In the genomic region with DNA sequence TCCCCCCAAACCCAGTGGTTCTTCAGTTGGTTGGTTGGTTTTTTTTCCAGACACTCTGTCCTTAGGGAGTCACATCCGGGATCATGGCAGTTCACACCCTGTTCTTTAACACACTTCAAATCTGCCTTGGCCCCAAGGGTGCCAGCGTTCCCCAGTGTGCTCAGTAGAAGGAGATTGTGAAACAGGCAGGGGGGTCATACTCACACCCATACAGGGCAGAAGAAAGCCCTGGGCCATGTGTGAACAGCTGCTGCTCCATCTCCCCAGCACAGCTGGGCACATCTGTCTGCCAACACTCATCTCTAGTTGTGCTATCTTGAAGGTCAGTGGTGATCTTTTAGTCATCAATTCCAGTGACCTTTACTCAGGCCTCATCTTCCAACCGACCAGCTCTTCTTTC, we compare ENCODE assay signal across 25 cellular contexts.
A peak's percentile ranks its signal among the peaks of the same experiment; 100 is the strongest.
DNase-seq lines count a peak whose midpoint lies in the region; ATAC-seq lines count a peak whose summit lies in the region.
"Had no signal": no experiment of that assay in that cellular context is flagged by ENCODE, and none has a peak within 500 bp of the region (broad histone marks: within the 10 kb centered on the region; RNA-seq: fewer than 3 reads in every experiment).

No MANE protein-coding gene starts in this region.

- H3K36me3 ChIP-seq in mesenchymal stem cell (ENCODE audit: control insufficient read depth in 1 of 2, insufficient read depth in 2 of 2, low read depth in 1 of 2, low read length in 2 of 2): no peaks in the 10 kb centered on the region
- H3K36me3 ChIP-seq: uterus, WERI-Rb-1 had no signal

- H3K4me3 ChIP-seq in mesenchymal stem cell (ENCODE audit: insufficient read depth in 1 of 2, low read depth in 1 of 2, low read length in 2 of 2): no peak overlapping the region
- H3K4me3 ChIP-seq: body of pancreas, smooth muscle cell, uterus had no signal

- peak; percentile 59 for ATAC-seq in Right ventricle myocardium inferior
- peak; percentile 85 for ATAC-seq in activated naive CD8-positive, alpha-beta T cell treated with anti-CD3 and anti-CD28 coated beads, Interleukin-2, amount 50 U/mL, for 24 hours
- ATAC-seq in T-cell (replicated peaks in 1 of 4): no peak
- ATAC-seq in GM21619 (IDR thresholded peaks at IDR 0.05; ENCODE audit: unreplicated experiment): no peak
- ATAC-seq in GM18858 (IDR thresholded peaks at IDR 0.05; ENCODE audit: unreplicated experiment): no peak
- ATAC-seq: body of pancreas; effector memory CD8-positive, alpha-beta T cell; T-helper 17 cell had no signal

- no peak overlapping the region for H3K9ac ChIP-seq in mesenchymal stem cell (ENCODE audit: low read length)

- H3K27me3 ChIP-seq in mesenchymal stem cell (ENCODE audit: control insufficient read depth in 1 of 2, insufficient read depth in 1 of 2, low read length in 2 of 2): no peaks in the 10 kb centered on the region
- H3K27me3 ChIP-seq: body of pancreas, uterus had no signal

- CTCF ChIA-PET in T-cell (lab: Charles Lee): interaction anchor here in 1 of 2 donors (0.5 kb wide), 1 partner anchor 42 kb away, joined by 3 read pairs; no protein-coding TSS in a partner anchor
- CTCF ChIA-PET in activated naive CD4-positive, alpha-beta T cell treated with anti-CD3 and anti-CD28 coated beads for 36 hours (lab: Charles Lee): no interaction called here

- H3K27ac Mint-ChIP-seq in activated naive CD8-positive, alpha-beta T cell treated with anti-CD3 and anti-CD28 coated beads, Interleukin-2, amount 50 U/mL, for 24 hours: peak overlapping the region; percentile 0
- no peak overlapping the region for H3K27ac Mint-ChIP-seq in T-cell
- H3K27ac Mint-ChIP-seq in activated naive CD4-positive, alpha-beta T cell treated with anti-CD3 and anti-CD28 coated beads for 36 hours: no peak overlapping the region
- H3K27ac Mint-ChIP-seq: activated CD4-positive, alpha-beta memory T cell treated with anti-CD3 and anti-CD28 coated beads, Interleukin-2, amount 10 ng/mL, durations not matched to agents 7 days and 5 days; activated naive CD8-positive, alpha-beta T cell; CD4-positive, CD25-positive, alpha-beta regulatory T cell; effector memory CD8-positive, alpha-beta T cell; T-helper 17 cell had no signal

- H3K4me2 ChIP-seq in mesenchymal stem cell (ENCODE audit: low read length, poor library complexity, severe bottlenecking): no peak overlapping the region
- H3K4me2 ChIP-seq: smooth muscle cell had no signal

- H2BK12ac ChIP-seq in mesenchymal stem cell (ENCODE audit: low read length in 2 of 2): no peak overlapping the region

- no peak overlapping the region for H3K18ac ChIP-seq in mesenchymal stem cell (ENCODE audit: low read depth in 1 of 2, low read length in 2 of 2)

- peaks cover 5% of the 10 kb centered on the region for H3K4me1 ChIP-seq in mesenchymal stem cell (ENCODE audit: control insufficient read depth, insufficient read depth, low read depth, low read length)
- H3K4me1 ChIP-seq: body of pancreas, uterus had no signal

- H3K27me3 Mint-ChIP-seq in activated naive CD8-positive, alpha-beta T cell treated with anti-CD3 and anti-CD28 coated beads, Interleukin-2, amount 50 U/mL, for 24 hours: no peaks in the 10 kb centered on the region
- H3K27me3 Mint-ChIP-seq in T-cell: no peaks in the 10 kb centered on the region
- no peaks in the 10 kb centered on the region for H3K27me3 Mint-ChIP-seq in activated naive CD4-positive, alpha-beta T cell treated with anti-CD3 and anti-CD28 coated beads for 36 hours (ENCODE audit: low read depth)
- H3K27me3 Mint-ChIP-seq: activated CD4-positive, alpha-beta memory T cell treated with anti-CD3 and anti-CD28 coated beads, Interleukin-2, amount 10 ng/mL, durations not matched to agents 7 days and 5 days; activated naive CD8-positive, alpha-beta T cell; CD4-positive, CD25-positive, alpha-beta regulatory T cell; T-helper 17 cell had no signal

- no peak overlapping the region for H2BK15ac ChIP-seq in mesenchymal stem cell (ENCODE audit: low read depth, poor library complexity, severe bottlenecking)

- H3K36me3 Mint-ChIP-seq in activated naive CD8-positive, alpha-beta T cell treated with anti-CD3 and anti-CD28 coated beads, Interleukin-2, amount 50 U/mL, for 24 hours (ENCODE audit: low read depth): peaks cover 24% of the 10 kb centered on the region
- peaks cover 3% of the 10 kb centered on the region for H3K36me3 Mint-ChIP-seq in T-cell
- peaks cover 11% of the 10 kb centered on the region for H3K36me3 Mint-ChIP-seq in activated naive CD4-positive, alpha-beta T cell treated with anti-CD3 and anti-CD28 coated beads for 36 hours (ENCODE audit: low read depth)
- H3K36me3 Mint-ChIP-seq: CD4-positive, CD25-positive, alpha-beta regulatory T cell had no signal

- no peaks in the 10 kb centered on the region for H3K9me3 ChIP-seq in mesenchymal stem cell (ENCODE audit: control insufficient read depth, low read length)
- H3K9me3 ChIP-seq: body of pancreas, uterus had no signal

- H3K79me1 ChIP-seq in mesenchymal stem cell (replicated peaks; ENCODE audit: low read length, poor library complexity, severe bottlenecking): no peaks in the 10 kb centered on the region

- H3K23ac ChIP-seq in mesenchymal stem cell (ENCODE audit: low read length in 2 of 2): no peak overlapping the region

- H3K4ac ChIP-seq in mesenchymal stem cell (ENCODE audit: low read depth in 1 of 2, low read length in 2 of 2): no peak overlapping the region

- POLR2A ChIA-PET in T-cell (lab: Charles Lee): no interaction called here

- H3K27ac ChIP-seq in mesenchymal stem cell (ENCODE audit: low read length, poor library complexity, severe bottlenecking): no peak overlapping the region
- H3K27ac ChIP-seq: body of pancreas, uterus, WERI-Rb-1 had no signal

- H4K91ac ChIP-seq in mesenchymal stem cell (ENCODE audit: low read length): no peak overlapping the region

- H4K8ac ChIP-seq in mesenchymal stem cell (ENCODE audit: low read length): no peak overlapping the region

- no peak overlapping the region for H2BK120ac ChIP-seq in mesenchymal stem cell (ENCODE audit: low read depth, low read length)

- H2AK5ac ChIP-seq in mesenchymal stem cell (ENCODE audit: low read length, severe bottlenecking): no peak overlapping the region

- H3K4me3 Mint-ChIP-seq in activated naive CD8-positive, alpha-beta T cell treated with anti-CD3 and anti-CD28 coated beads, Interleukin-2, amount 50 U/mL, for 24 hours: no peak overlapping the region
- no peak overlapping the region for H3K4me3 Mint-ChIP-seq in T-cell
- no peak overlapping the region for H3K4me3 Mint-ChIP-seq in activated naive CD4-positive, alpha-beta T cell treated with anti-CD3 and anti-CD28 coated beads for 36 hours
- H3K4me3 Mint-ChIP-seq: activated CD4-positive, alpha-beta memory T cell treated with anti-CD3 and anti-CD28 coated beads, Interleukin-2, amount 10 ng/mL, durations not matched to agents 7 days and 5 days; activated naive CD8-positive, alpha-beta T cell; CD4-positive, CD25-positive, alpha-beta regulatory T cell; effector memory CD8-positive, alpha-beta T cell; T-helper 17 cell had no signal

- H3K4me1 Mint-ChIP-seq in activated naive CD8-positive, alpha-beta T cell treated with anti-CD3 and anti-CD28 coated beads, Interleukin-2, amount 50 U/mL, for 24 hours: peaks cover 30% of the 10 kb centered on the region
- H3K4me1 Mint-ChIP-seq in T-cell: peaks cover 1 to 14% (median 7%) of the 10 kb centered on the region in 3 donors
- peaks cover 17% of the 10 kb centered on the region for H3K4me1 Mint-ChIP-seq in activated naive CD4-positive, alpha-beta T cell treated with anti-CD3 and anti-CD28 coated beads for 36 hours (ENCODE audit: low read depth)

- intact Hi-C loops in Right ventricle myocardium inferior (cut with DNase I) (no loop called here), cardiac septum (cut with DNase I) (no loop called here)
- intact Hi-C loops in activated naive CD4-positive, alpha-beta T cell treated with anti-CD3 and anti-CD28 coated beads for 36 hours (cut with micrococcal nuclease): no loop called here

- WGBS in mesenchymal stem cell: 59% methylated on average over 2 of the region's 3 CpGs

- no peaks in the 10 kb centered on the region for H3K9me3 Mint-ChIP-seq in activated naive CD8-positive, alpha-beta T cell treated with anti-CD3 and anti-CD28 coated beads, Interleukin-2, amount 50 U/mL, for 24 hours
- H3K9me3 Mint-ChIP-seq in T-cell: no peaks in the 10 kb centered on the region
- no peaks in the 10 kb centered on the region for H3K9me3 Mint-ChIP-seq in activated naive CD4-positive, alpha-beta T cell treated with anti-CD3 and anti-CD28 coated beads for 36 hours
- H3K9me3 Mint-ChIP-seq: activated CD4-positive, alpha-beta memory T cell treated with anti-CD3 and anti-CD28 coated beads, Interleukin-2, amount 10 ng/mL, durations not matched to agents 7 days and 5 days; CD4-positive, CD25-positive, alpha-beta regulatory T cell; effector memory CD8-positive, alpha-beta T cell had no signal

- no peak overlapping the region for H2BK5ac ChIP-seq in mesenchymal stem cell (ENCODE audit: low read depth, low read length, poor library complexity, severe bottlenecking)

- no peak overlapping the region for H2AFZ ChIP-seq in mesenchymal stem cell (ENCODE audit: low read depth, low read length)

- DNase-seq in Right ventricle myocardium inferior (ENCODE audit: missing footprints): peak; percentile 68
- no peak for DNase-seq in cardiac septum (ENCODE audit: low spot score)
- no peak for DNase-seq in activated naive CD8-positive, alpha-beta T cell treated with anti-CD3 and anti-CD28 coated beads, Interleukin-2, amount 50 U/mL, for 24 hours
- peak; percentile 70 for DNase-seq in mesenchymal stem cell
- no peak for DNase-seq in T-cell
- no peak for DNase-seq in activated naive CD4-positive, alpha-beta T cell treated with anti-CD3 and anti-CD28 coated beads for 36 hours
- DNase-seq: activated CD4-positive, alpha-beta memory T cell treated with anti-CD3 and anti-CD28 coated beads, Interleukin-2, amount 10 ng/mL, durations not matched to agents 7 days and 5 days; activated T-cell treated with anti-CD3 and anti-CD28 coated beads, Interleukin-2, amount 50 U/mL, for 48 hours; body of pancreas; CD4-positive, CD25-positive, alpha-beta regulatory T cell; effector memory CD8-positive, alpha-beta T cell; head of caudate nucleus; KG1; NCI-H1048; NCI-H187 treated with DMSO at 0.1 percent for 48 hours; NCI-H2227 treated with DMSO at 0.1 percent for 48 hours; NCI-H748 treated with DMSO at 0.1 percent for 48 hours; stimulated activated CD4-positive, alpha-beta T cell treated with anti-CD3 and anti-CD28 coated beads, Interleukin-2, amount 100 ng/mL, for 48 hours; T-helper 17 cell; uterus; WERI-Rb-1 had no signal

- H3K14ac ChIP-seq in mesenchymal stem cell (ENCODE audit: low read length in 2 of 2): no peak overlapping the region

Comparison
In these comparisons a context has a peak if more than half of its experiments do, and no peak if none do; other contexts are left out.
1. DNase-seq: peak in Right ventricle myocardium inferior (single experiment) and mesenchymal stem cell (single experiment); none in cardiac septum (single experiment), activated naive CD8-positive, alpha-beta T cell treated with anti-CD3 and anti-CD28 coated beads, Interleukin-2, amount 50 U/mL, for 24 hours (single experiment), T-cell (0 of 34) and activated naive CD4-positive, alpha-beta T cell treated with anti-CD3 and anti-CD28 coated beads for 36 hours (single experiment).
2. ATAC-seq: peak in Right ventricle myocardium inferior (single experiment) and activated naive CD8-positive, alpha-beta T cell treated with anti-CD3 and anti-CD28 coated beads, Interleukin-2, amount 50 U/mL, for 24 hours (single experiment); none in T-cell (0 of 4), GM21619 (single experiment) and GM18858 (single experiment).